ENCODE assay signal across 29 cellular contexts in the genomic region with DNA sequence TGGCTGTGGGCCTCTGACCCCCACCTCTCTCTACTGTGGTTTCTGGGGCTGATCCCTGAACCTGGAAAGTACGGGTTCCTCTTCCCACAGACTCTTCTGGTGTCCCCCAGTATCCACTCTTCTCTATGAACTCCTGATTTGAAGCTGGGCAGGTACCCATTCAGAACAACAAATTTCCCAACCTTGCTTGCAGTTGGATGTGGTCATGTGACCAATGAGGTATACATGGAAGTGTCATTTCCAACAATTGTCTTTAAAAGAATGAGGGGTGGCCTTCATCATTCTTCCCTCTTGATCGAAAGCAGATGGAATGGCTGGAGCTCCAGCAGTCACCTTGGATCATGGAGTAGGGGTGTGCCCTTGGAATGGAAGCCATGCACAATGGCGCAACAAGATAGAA.
"Had no signal": no experiment of that assay in that cellular context is flagged by ENCODE, and none has a peak within 500 bp of the region (broad histone marks: within the 10 kb centered on the region; RNA-seq: fewer than 3 reads in every experiment).

No MANE protein-coding gene starts in this region.

- H3K9me3 Mint-ChIP-seq: immature natural killer cell had no signal

- H3K4me3 Mint-ChIP-seq: immature natural killer cell; naive thymus-derived CD8-positive, alpha-beta T cell; stimulated activated naive B cell treated with anti-CD40 and anti-IgM and Interleukin-4, amounts not matched to agents 10 μg/mL and 1 μg/mL and 100 μg/mL, for 72 hours had no signal

- FAIRE-seq: islet of Langerhans, kidney, pancreas, small intestine had no signal

- H3K27ac ChIP-seq: left lung, lower lobe of right lung, pancreas, prostate gland, sigmoid colon, stomach, testis, thyroid gland, transverse colon, upper lobe of left lung, vagina had no signal

- H3K36me3 ChIP-seq: left lung, lower lobe of right lung, pancreas, prostate gland, sigmoid colon, stomach, thyroid gland, transverse colon, upper lobe of left lung, vagina had no signal

- H3K4me3 ChIP-seq: left lung, lower lobe of right lung, pancreas, prostate gland, sigmoid colon, stomach, testis, thyroid gland, transverse colon, upper lobe of left lung, vagina had no signal

- DNase-seq: hypothalamus; immature natural killer cell; kidney; left colon; left lung; lower lobe of right lung; mammary epithelial cell; mesenchymal stem cell; naive thymus-derived CD8-positive, alpha-beta T cell; nucleus accumbens; pancreas; retina; right cardiac atrium; sigmoid colon; small intestine; stimulated activated CD4-positive, alpha-beta T cell treated with anti-CD3 and anti-CD28 coated beads, Interleukin-1b, Interleukin-23, amount 100 ng/mL, for 48 hours; stimulated activated CD4-positive, alpha-beta T cell treated with anti-CD3 and anti-CD28 coated beads, Interleukin-2, amount 100 ng/mL, for 48 hours; stimulated activated CD4-positive, alpha-beta T cell treated with anti-CD3 and anti-CD28 coated beads, Interleukin-4, amount 100 ng/mL, for 4 hours; stimulated activated CD8-positive, alpha-beta memory T cell treated with anti-CD3 and anti-CD28 coated beads, Interleukin-4, amount 100 ng/mL, for 48 hours; stimulated activated naive B cell treated with anti-CD40 and anti-IgM and Interleukin-4, amounts not matched to agents 10 μg/mL and 1 μg/mL and 100 μg/mL, for 72 hours; stimulated activated naive CD8-positive, alpha-beta T cell treated with anti-CD3 and anti-CD28 coated beads, Interleukin-15, Interleukin-2, amounts not matched to agents 100 U/mL and 50 U/mL, for 24 hours; stomach; testis; thyroid gland; transverse colon; upper lobe of left lung had no signal

- H3K9me3 ChIP-seq: left lung, lower lobe of right lung, pancreas, prostate gland, sigmoid colon, stomach, testis, thyroid gland, transverse colon, upper lobe of left lung, vagina had no signal

- H3K27ac Mint-ChIP-seq: immature natural killer cell; stimulated activated naive B cell treated with anti-CD40 and anti-IgM and Interleukin-4, amounts not matched to agents 10 μg/mL and 1 μg/mL and 100 μg/mL, for 72 hours had no signal

- H3K4me1 ChIP-seq: left lung, lower lobe of right lung, pancreas, prostate gland, sigmoid colon, stomach, testis, thyroid gland, transverse colon, upper lobe of left lung, vagina had no signal

- ATAC-seq: left colon; left lung; naive thymus-derived CD8-positive, alpha-beta T cell; pancreas; right cardiac atrium; stimulated activated naive B cell treated with anti-CD40 and anti-IgM and Interleukin-4, amounts not matched to agents 10 μg/mL and 1 μg/mL and 100 μg/mL, for 72 hours; stimulated activated naive CD8-positive, alpha-beta T cell treated with anti-CD3 and anti-CD28 coated beads, Interleukin-15, Interleukin-2, amounts not matched to agents 100 U/mL and 50 U/mL, for 24 hours had no signal

- H3K27me3 ChIP-seq: pancreas, sigmoid colon, testis, thyroid gland, transverse colon, upper lobe of left lung, vagina had no signal

- H3K36me3 Mint-ChIP-seq: naive thymus-derived CD8-positive, alpha-beta T cell; stimulated activated naive B cell treated with anti-CD40 and anti-IgM and Interleukin-4, amounts not matched to agents 10 μg/mL and 1 μg/mL and 100 μg/mL, for 72 hours had no signal
